In genomic region chr10:110225441-110225755, GRCh38 we compare ENCODE assay signal across 8 cellular contexts. TPM values are rescaled to one million over a fixed set of nuclear protein-coding genes. Genes with fewer than 3 reads are reported as not detected.
DNase-seq lines count a peak whose midpoint lies in the region; ATAC-seq and TF ChIP-seq lines count a peak whose summit lies in the region.

No MANE protein-coding gene starts in this region.

- peaks cover 0 to 6% of the 10 kb centered on the region in 2 donors for H3K27me3 Mint-ChIP-seq in effector memory CD8-positive, alpha-beta T cell
- H3K27me3 Mint-ChIP-seq in progenitor cell of endocrine pancreas: no peaks in the 10 kb centered on the region

- TF ChIP-seq CTCF in left ventricle myocardium inferior (IDR thresholded peaks at IDR 0.05; ENCODE audit: borderline replicate concordance): no peak
- no peak for TF ChIP-seq CTCF in KMS-11 (conservative IDR thresholded peaks at IDR 0.05; ENCODE audit: low read depth, low read length)
- TF ChIP-seq CTCF in progenitor cell of endocrine pancreas (IDR thresholded peaks at IDR 0.05; ENCODE audit: unreplicated experiment): no peak

- intact Hi-C loops in left ventricle myocardium inferior (cut with micrococcal nuclease): no loop called here
- intact Hi-C loops in Right ventricle myocardium superior (cut with DNase I): loop anchor here (5.0 to 10.0 kb wide), 2 partner anchors 42 to 331 kb away; no protein-coding TSS in a partner anchor

- peaks cover 68% of the 10 kb centered on the region for H3K4me1 ChIP-seq in left ventricle myocardium inferior
- peaks cover 46% of the 10 kb centered on the region for H3K4me1 ChIP-seq in KMS-11 (ENCODE audit: low read depth, poor library complexity, severe bottlenecking)

- H3K4me3 Mint-ChIP-seq in effector memory CD8-positive, alpha-beta T cell: peak overlapping the region; percentile 95 to 96
- H3K4me3 Mint-ChIP-seq in progenitor cell of endocrine pancreas (ENCODE audit: low read depth): peak overlapping the region; percentile 79

- H3K4me2 ChIP-seq in KMS-11: peak overlapping the region; percentile 83

- DNase-seq in left ventricle myocardium inferior (no peak), Right ventricle myocardium superior (no peak), progenitor cell of endocrine pancreas (ENCODE audit: low spot score, unreplicated experiment) (no peak), NCI-H2029 (lab: John Stamatoyannopoulos, UW) (no peak), NCI-H526 treated with DMSO at 0.1 percent for 48 hours (lab: John Stamatoyannopoulos, UW) (no peak), NCI-H82 treated with DMSO at 0.1 percent for 48 hours (lab: John Stamatoyannopoulos, UW; ENCODE audit: unreplicated experiment) (no peak)
- no peak for DNase-seq in effector memory CD8-positive, alpha-beta T cell

- no peaks in the 10 kb centered on the region for H3K9me3 ChIP-seq in left ventricle myocardium inferior (replicated peaks)

- H3K27me3 ChIP-seq in left ventricle myocardium inferior (ENCODE audit: low read depth) (no peaks in the 10 kb centered on the region), KMS-11 (ENCODE audit: insufficient read depth, low read depth) (no peaks in the 10 kb centered on the region)

- peaks cover 12% of the 10 kb centered on the region for H3K36me3 Mint-ChIP-seq in effector memory CD8-positive, alpha-beta T cell (ENCODE audit: insufficient read depth)
- H3K36me3 Mint-ChIP-seq in progenitor cell of endocrine pancreas (ENCODE audit: insufficient read depth): peaks cover 8% of the 10 kb centered on the region

- no peaks in the 10 kb centered on the region for H4K20me1 ChIP-seq in KMS-11 (ENCODE audit: insufficient read depth)

- H3K27ac ChIP-seq in left ventricle myocardium inferior (replicated peaks): peak overlapping the region; percentile 97
- H3K27ac ChIP-seq in KMS-11: peak overlapping the region; percentile 83

- peak overlapping the region; percentile 51; the same call in 1 of the 2 replicates for H2AFZ ChIP-seq in KMS-11 (ENCODE audit: low read depth)

- no peaks in the 10 kb centered on the region for H3K9me3 Mint-ChIP-seq in effector memory CD8-positive, alpha-beta T cell
- H3K9me3 Mint-ChIP-seq in progenitor cell of endocrine pancreas (ENCODE audit: low read depth): no peaks in the 10 kb centered on the region

- no peak overlapping the region for H3K27ac Mint-ChIP-seq in effector memory CD8-positive, alpha-beta T cell
- peak overlapping the region; percentile 96 for H3K27ac Mint-ChIP-seq in progenitor cell of endocrine pancreas

- peaks cover 21 to 24% of the 10 kb centered on the region in 2 donors for H3K4me1 Mint-ChIP-seq in effector memory CD8-positive, alpha-beta T cell (ENCODE audit: low read depth in 2 of 2)
- peaks cover 25% of the 10 kb centered on the region for H3K4me1 Mint-ChIP-seq in progenitor cell of endocrine pancreas (ENCODE audit: low read depth)

- ATAC-seq in Right ventricle myocardium superior (ENCODE audit: poor library complexity): no peak
- ATAC-seq in effector memory CD8-positive, alpha-beta T cell (replicated peaks): no peak

- H3K36me3 ChIP-seq in left ventricle myocardium inferior: peaks cover 22% of the 10 kb centered on the region
- no peaks in the 10 kb centered on the region for H3K36me3 ChIP-seq in KMS-11 (ENCODE audit: insufficient read depth)

- H3K79me2 ChIP-seq in KMS-11 (ENCODE audit: insufficient read depth, low read depth): peaks cover 37% of the 10 kb centered on the region

- peak overlapping the region; percentile 91 for H3K4me3 ChIP-seq in left ventricle myocardium inferior
- H3K4me3 ChIP-seq in KMS-11 (IDR thresholded peaks at IDR 0.05; ENCODE audit: insufficient read depth, low read depth, low read length): no peak overlapping the region

- H3K9ac ChIP-seq in KMS-11: peak overlapping the region; percentile 70; the same call in 1 of the 2 replicates

RNA-seq across cellular contexts. Expression of gene MXI1, which starts 18.0 kb away (rescaled TPM):
- 60.0 TPM for total RNA-seq in left ventricle myocardium inferior
- 75.2 TPM for total RNA-seq in Right ventricle myocardium superior
- 27.6 and 30.6 TPM in 2 replicates for total RNA-seq in progenitor cell of endocrine pancreas
